ENCODE assay signal across 14 cellular contexts in the genomic region with DNA sequence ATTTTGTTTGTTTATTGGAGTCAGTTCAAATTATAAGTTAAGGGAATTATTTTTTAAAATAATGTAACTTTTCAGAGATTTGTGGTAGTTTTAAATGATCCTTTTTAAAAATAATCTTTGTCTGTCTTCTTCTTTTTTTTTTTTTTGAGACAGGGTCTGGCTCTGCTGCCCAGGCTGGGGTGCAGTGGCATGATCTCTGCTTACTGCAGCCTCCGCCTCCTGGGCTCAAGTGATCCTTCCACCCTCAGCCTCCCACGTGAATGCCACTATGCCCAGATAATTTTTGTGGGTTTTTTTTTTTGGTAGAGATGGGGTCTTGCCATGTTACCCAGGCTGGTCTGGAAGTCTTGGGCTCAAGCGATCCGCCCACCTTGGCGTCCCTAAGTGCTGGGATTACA. TPM values are rescaled to one million over a fixed set of nuclear protein-coding genes. Genes with fewer than 3 reads are reported as not detected.
DNase-seq lines count a peak whose midpoint lies in the region; ATAC-seq and TF ChIP-seq lines count a peak whose summit lies in the region.
"Had no signal": no experiment of that assay in that cellular context is flagged by ENCODE, and none has a peak within 500 bp of the region (broad histone marks: within the 10 kb centered on the region; RNA-seq: fewer than 3 reads in every experiment).

No MANE protein-coding gene starts in this region.

- no peak for ATAC-seq in HG02763 (IDR thresholded peaks at IDR 0.05; ENCODE audit: unreplicated experiment)
- ATAC-seq: GM23338 had no signal

- DNase-seq in cardiac muscle cell (ENCODE audit: low read depth in 1 of 2, low spot score in 1 of 2) = no peak
- no peak for DNase-seq in right atrium auricular region (ENCODE audit: low spot score)
- no peak for DNase-seq in chondrocyte (ENCODE audit: low spot score)
- no peak for DNase-seq in activated CD8-positive, alpha-beta memory T cell treated with anti-CD3 and anti-CD28 coated beads, Interleukin-2, amount 50 U/mL, for 4 hours
- no peak for DNase-seq in G401 (ENCODE audit: low spot score)
- DNase-seq: 8988T; CD4-positive, alpha-beta memory T cell; DMS79; H7 had no signal

- peaks cover 78% of the 10 kb centered on the region for H3K4me1 Mint-ChIP-seq in chondrocyte (ENCODE audit: low read depth)

- H3K27ac Mint-ChIP-seq in chondrocyte (ENCODE audit: unreplicated experiment) = peak overlapping the region; percentile 52
- H3K27ac Mint-ChIP-seq: B cell, GM23338 had no signal

- no peaks in the 10 kb centered on the region for H3K27me3 Mint-ChIP-seq in chondrocyte (ENCODE audit: low read depth)
- H3K27me3 Mint-ChIP-seq: B cell; CD4-positive, alpha-beta memory T cell had no signal

- POLR2A ChIA-PET in HEK293 (lab: Yijun Ruan, JAX) = no interaction called here

- peaks cover 4% of the 10 kb centered on the region for H3K4me1 ChIP-seq in cardiac muscle cell (ENCODE audit: low read depth)
- peaks cover 0 to 31% of the 10 kb centered on the region in 2 donors for H3K4me1 ChIP-seq in right atrium auricular region
- H3K4me1 ChIP-seq in HEK293 (ENCODE audit: control insufficient read depth, insufficient read depth, low read length) = no peaks in the 10 kb centered on the region

- in situ Hi-C loops in G401 (cut with HindIII; ENCODE audit: low sequenced_read_pairs) = no loop called here

- TF ChIP-seq CTCF in cardiac muscle cell (IDR thresholded peaks at IDR 0.05; ENCODE audit: low read depth, low read length) (no peak), right atrium auricular region (IDR thresholded peaks at IDR 0.05) (no peak), HEK293 (tag by site-specific recombination; IDR thresholded peaks at IDR 0.05) (no peak), chondrocyte (IDR thresholded peaks at IDR 0.05) (no peak)

- H3K27ac ChIP-seq in cardiac muscle cell (peak overlapping the region; percentile 35), right atrium auricular region (no peak overlapping the region), HEK293 (ENCODE audit: extremely low read depth, low read depth, low read length) (no peak overlapping the region)
- H3K27ac ChIP-seq: C4-2B had no signal

- no peak overlapping the region for H3K4me3 ChIP-seq in cardiac muscle cell
- H3K4me3 ChIP-seq in right atrium auricular region = no peak overlapping the region
- H3K4me3 ChIP-seq in HEK293 (ENCODE audit: low read depth, low read length) = no peak overlapping the region
- H3K4me3 ChIP-seq: GM23338 had no signal

- no peak overlapping the region for H3K4me3 Mint-ChIP-seq in chondrocyte (ENCODE audit: unreplicated experiment)
- H3K4me3 Mint-ChIP-seq: B cell, GM23338 had no signal

- CTCF ChIA-PET in HEK293 (lab: Yijun Ruan, JAX) = interaction anchor here (0.7 kb wide), 1 partner anchor 13 kb away, joined by 4 read pairs; no protein-coding TSS in a partner anchor

- H3K36me3 ChIP-seq in cardiac muscle cell = peaks cover 12% of the 10 kb centered on the region
- H3K36me3 ChIP-seq in right atrium auricular region = peaks cover 11% of the 10 kb centered on the region
- H3K36me3 ChIP-seq in HEK293 (ENCODE audit: control insufficient read depth in 2 of 2, insufficient read depth in 1 of 2, low read length in 2 of 2) = peaks cover 0 to 2% of the 10 kb centered on the region in 2 experiments; a peak in 1 of 3 replicates

- H3K36me3 Mint-ChIP-seq in chondrocyte (ENCODE audit: low read depth) = peaks cover 22% of the 10 kb centered on the region

- H3K27me3 ChIP-seq in cardiac muscle cell (no peaks in the 10 kb centered on the region), right atrium auricular region (no peaks in the 10 kb centered on the region)

- H3K9me3 ChIP-seq in cardiac muscle cell (ENCODE audit: low read depth) (no peaks in the 10 kb centered on the region), right atrium auricular region (no peaks in the 10 kb centered on the region), HEK293 (ENCODE audit: control insufficient read depth, insufficient read depth, low read depth, low read length) (no peaks in the 10 kb centered on the region)

- no peaks in the 10 kb centered on the region for H3K9me3 Mint-ChIP-seq in chondrocyte (ENCODE audit: low read depth)
- H3K9me3 Mint-ChIP-seq: CD4-positive, alpha-beta memory T cell; GM23338 had no signal

TF ChIP-seq in HEK293, 187 proteins besides CTCF, POLR2A, EP300 and RAD21:
- TF ChIP-seq KLF7 (tag by site-specific recombination; IDR thresholded peaks at IDR 0.05; ENCODE audit: borderline replicate concordance) (no peak), ZNF121 (tag by site-specific recombination; IDR thresholded peaks at IDR 0.05) (0 out of 2 replicates have a peak, but pooled peaks have one; percentile 18)

RNA-seq across cellular contexts. Expression of a gene that starts 12.6 kb away (rescaled TPM):
- total RNA-seq in cardiac muscle cell (56.8 and 62.3 TPM in 2 replicates), right atrium auricular region (10 to 100 TPM; 57.6 to 69.3 TPM), chondrocyte (290 to 304 TPM (median 293 TPM) in 3 replicates)
- 52.2 and 55.2 TPM in 2 replicates for polyA plus RNA-seq in cardiac muscle cell
- total RNA-seq in G401 (2014; rRNA removed; shearing (Covaris generic)) = 12.7 and 22.9 TPM in 2 replicates
